In the genomic region with DNA sequence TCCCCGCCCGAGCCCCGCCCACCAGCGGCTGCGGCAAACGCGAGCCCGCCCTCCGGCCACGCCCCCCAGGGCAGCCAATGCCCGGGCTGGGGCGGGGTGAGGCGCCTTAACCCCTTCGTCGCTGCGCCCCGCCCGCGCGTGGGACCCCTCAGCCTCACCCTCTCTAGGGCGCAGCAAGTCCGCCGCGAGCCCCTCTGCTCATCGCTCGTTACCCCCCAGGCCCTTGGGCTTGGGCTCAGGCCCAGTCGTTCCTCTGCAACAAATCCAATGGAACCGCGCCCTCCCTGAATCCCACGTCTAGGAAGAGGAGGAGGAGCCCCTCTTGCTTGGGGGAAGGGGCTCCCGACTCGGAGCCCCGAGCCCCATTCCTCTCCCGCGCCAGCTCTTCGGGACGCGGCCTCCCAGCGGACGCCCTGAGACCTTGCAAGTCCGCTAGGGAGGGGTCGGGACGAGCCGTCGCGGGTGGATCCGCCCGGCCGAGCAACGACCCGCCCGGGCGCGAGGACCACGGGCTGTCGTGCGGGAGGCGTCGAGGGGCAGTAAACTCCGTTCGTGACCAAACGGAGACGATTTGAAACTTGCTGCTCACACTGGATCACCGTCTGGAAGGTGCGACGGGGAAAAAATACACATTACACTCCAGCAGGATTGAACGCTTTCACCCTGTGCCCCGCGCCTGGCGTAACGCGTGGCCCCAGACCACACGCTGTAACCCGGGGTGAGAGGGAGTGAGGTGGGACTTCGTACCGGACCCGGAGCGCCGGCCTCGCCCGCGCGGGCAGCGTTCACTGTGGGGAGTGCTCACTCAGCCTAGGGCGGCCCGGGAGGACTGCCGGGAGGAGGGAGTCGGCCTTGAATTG, we compare ENCODE assay signal across 7 cellular contexts.
DNase-seq lines count a peak whose midpoint lies in the region; ATAC-seq and TF ChIP-seq lines count a peak whose summit lies in the region.

No MANE protein-coding gene starts in this region.

- peak overlapping the region; percentile 72 for H3K27ac ChIP-seq in VCaP
- peak overlapping the region; percentile 58 for H3K27ac ChIP-seq in iPS-20b (ENCODE audit: low read length)
- H3K27ac ChIP-seq in skin epidermis = peak overlapping the region in 18 of 21 experiments; percentile 6 to 78 (median 60)

- no peaks in the 10 kb centered on the region for H3K9me3 ChIP-seq in iPS-20b (ENCODE audit: insufficient read depth, low read depth, low read length)

- TF ChIP-seq CTCF in VCaP (conservative IDR thresholded peaks at IDR 0.05) = peak; percentile 24; the same call in 1 of the 2 replicates

- peak; percentile 62 for DNase-seq in NCI-H2107 (lab: John Stamatoyannopoulos, UW)
- DNase-seq in T47D (ENCODE audit: low read depth in 1 of 2, low spot score in 1 of 2) = peak; percentile 89 to 93

- peak overlapping the region; percentile 88 for H3K9ac ChIP-seq in iPS-20b (ENCODE audit: low read depth, low read length)

- in situ Hi-C loops in T47D (cut with HindIII; ENCODE audit: low pct_unique_long_range_greater_than_20kb, low sequenced_read_pairs) = no loop called here

- peaks cover 23% of the 10 kb centered on the region; the same call in 1 of the 2 replicates for H3K4me1 ChIP-seq in iPS-20b (ENCODE audit: insufficient read depth, low read length)

- peaks cover 12% of the 10 kb centered on the region; the same call in 1 of the 2 replicates for H3K27me3 ChIP-seq in iPS-20b (ENCODE audit: insufficient read depth, low read length)

- ATAC-seq in GM18498 (IDR thresholded peaks at IDR 0.05; ENCODE audit: unreplicated experiment) (peak; percentile 89), HG02943 (IDR thresholded peaks at IDR 0.05; ENCODE audit: low read depth, unreplicated experiment) (peak; percentile 89)

- H3K4me3 ChIP-seq in iPS-20b (ENCODE audit: low read length) (peak overlapping the region; percentile 92), skin epidermis (peak overlapping the region; percentile 44 to 95 (median 67))

- no peaks in the 10 kb centered on the region for H3K36me3 ChIP-seq in iPS-20b (ENCODE audit: insufficient read depth, low read depth, low read length)

Comparison
In these comparisons a context has a peak if more than half of its experiments do, and no peak if none do; other contexts are left out.
1. Peak in every context shown above with its lines: DNase-seq, ATAC-seq, H3K4me3 ChIP-seq and H3K27ac ChIP-seq.